1 cellular context compared by ENCODE assay signal in the genomic region with DNA sequence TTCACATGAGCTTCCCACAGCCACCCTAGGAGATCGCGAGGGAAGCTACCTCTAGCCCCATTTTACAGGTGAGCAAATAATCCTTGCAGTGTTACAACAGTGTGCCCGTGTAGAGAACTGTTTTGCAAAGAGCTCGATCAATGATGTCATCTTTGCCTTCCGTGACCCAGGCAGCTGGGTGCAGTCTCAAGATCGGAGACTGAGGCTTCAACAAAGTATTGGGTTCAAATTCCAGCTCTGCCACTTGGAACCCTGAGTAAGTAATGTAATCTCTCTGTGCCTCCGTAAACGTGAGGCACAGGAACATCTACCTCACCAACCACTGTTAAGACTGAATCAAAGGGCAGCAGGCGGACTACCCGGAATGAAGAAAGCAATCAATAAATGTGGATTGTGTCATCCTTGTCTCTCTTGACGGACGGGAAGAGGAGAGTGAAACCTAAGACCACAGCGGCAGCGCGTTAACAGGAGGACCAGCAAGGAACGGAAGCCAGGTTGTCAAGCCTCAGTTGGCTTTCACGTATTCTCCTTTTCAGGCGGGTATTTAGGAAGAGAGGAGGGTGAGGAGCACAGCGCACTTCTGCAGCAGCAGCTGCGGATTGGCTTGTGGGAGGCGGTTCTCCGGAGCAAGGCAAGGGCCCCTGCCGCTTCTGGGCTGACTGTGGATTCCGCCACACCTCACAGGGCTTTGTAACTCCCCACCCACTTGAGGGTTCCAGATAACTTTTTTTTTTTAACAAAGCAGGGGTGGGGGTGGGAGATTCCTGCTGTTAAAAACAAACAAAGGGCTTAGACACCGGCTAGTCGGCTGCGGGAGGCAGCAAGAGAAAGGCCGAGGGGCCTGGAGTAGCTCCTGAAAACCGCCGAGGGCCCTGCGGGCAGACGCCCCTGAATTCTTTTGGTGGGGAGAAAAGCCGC.
TF ChIP-seq lines count a peak whose summit lies in the region.

No MANE protein-coding gene starts in this region.

TF ChIP-seq in K562, 482 proteins besides CTCF, POLR2A, EP300 and RAD21 (continued from another document and continues in another):
- TF ChIP-seq ARID3B (CRISPR knock-in tag; IDR thresholded peaks at IDR 0.05; ENCODE audit: borderline replicate concordance) (no peak), TEAD4 (IDR thresholded peaks at IDR 0.05; ENCODE audit: low read length) (no peak), TEAD4 (CRISPR knock-in tag; IDR thresholded peaks at IDR 0.05; ENCODE audit: borderline replicate concordance) (no peak), BCOR (IDR thresholded peaks at IDR 0.05) (peak; percentile 23; the same call in 1 of the 2 replicates), EHMT2 (IDR thresholded peaks at IDR 0.05) (no peak; the same call in 1 of the 2 replicates), ZNF707 (CRISPR knock-in tag; conservative IDR thresholded peaks at IDR 0.05) (no peak), ZNF133 (CRISPR knock-in tag; IDR thresholded peaks at IDR 0.05) (no peak), MTF1 (CRISPR knock-in tag; IDR thresholded peaks at IDR 0.05; ENCODE audit: borderline replicate concordance) (no peak), ARNT (IDR thresholded peaks at IDR 0.05) (no peak), RAD51 (IDR thresholded peaks at IDR 0.05; ENCODE audit: borderline replicate concordance, low read depth) (no peak), CGGBP1 (CRISPR knock-in tag; IDR thresholded peaks at IDR 0.05) (0 out of 2 replicates have a peak, but pooled peaks have one; percentile 26), NFRKB (IDR thresholded peaks at IDR 0.05; ENCODE audit: low read depth) (0 out of 2 replicates have a peak, but pooled peaks have one; percentile 24), CXXC5 (CRISPR knock-in tag; IDR thresholded peaks at IDR 0.05) (peak; percentile 59), ZNF780A (CRISPR knock-in tag; IDR thresholded peaks at IDR 0.05) (no peak), ELF1 (tag; IDR thresholded peaks at IDR 0.05) (no peak), GTF3C2 (IDR thresholded peaks at IDR 0.05; ENCODE audit: borderline replicate concordance, extremely low read depth, insufficient read length) (no peak), PYGO2 (tag; IDR thresholded peaks at IDR 0.05) (no peak), CBX1 (IDR thresholded peaks at IDR 0.05; ENCODE audit: low read depth) (peak; percentile 45; the same call in 1 of the 2 replicates), HMG20A (CRISPR knock-in tag; conservative IDR thresholded peaks at IDR 0.05) (no peak), ZNF384 (IDR thresholded peaks at IDR 0.05; ENCODE audit: low read depth, low read length) (peak; percentile 99), ZNF778 (CRISPR knock-in tag; IDR thresholded peaks at IDR 0.05) (no peak), PATZ1 (CRISPR knock-in tag; IDR thresholded peaks at IDR 0.05; ENCODE audit: borderline replicate concordance) (0 out of 2 replicates have a peak, but pooled peaks have one; percentile 30), NEUROD1 (IDR thresholded peaks at IDR 0.05; ENCODE audit: borderline replicate concordance, low read depth, low read length, partially characterized antibody) (no peak), HEY1 (CRISPR knock-in tag; IDR thresholded peaks at IDR 0.05; ENCODE audit: borderline replicate concordance) (no peak), KDM2B (CRISPR knock-in tag; IDR thresholded peaks at IDR 0.05) (no peak)
- TF ChIP-seq, protein P1, sequence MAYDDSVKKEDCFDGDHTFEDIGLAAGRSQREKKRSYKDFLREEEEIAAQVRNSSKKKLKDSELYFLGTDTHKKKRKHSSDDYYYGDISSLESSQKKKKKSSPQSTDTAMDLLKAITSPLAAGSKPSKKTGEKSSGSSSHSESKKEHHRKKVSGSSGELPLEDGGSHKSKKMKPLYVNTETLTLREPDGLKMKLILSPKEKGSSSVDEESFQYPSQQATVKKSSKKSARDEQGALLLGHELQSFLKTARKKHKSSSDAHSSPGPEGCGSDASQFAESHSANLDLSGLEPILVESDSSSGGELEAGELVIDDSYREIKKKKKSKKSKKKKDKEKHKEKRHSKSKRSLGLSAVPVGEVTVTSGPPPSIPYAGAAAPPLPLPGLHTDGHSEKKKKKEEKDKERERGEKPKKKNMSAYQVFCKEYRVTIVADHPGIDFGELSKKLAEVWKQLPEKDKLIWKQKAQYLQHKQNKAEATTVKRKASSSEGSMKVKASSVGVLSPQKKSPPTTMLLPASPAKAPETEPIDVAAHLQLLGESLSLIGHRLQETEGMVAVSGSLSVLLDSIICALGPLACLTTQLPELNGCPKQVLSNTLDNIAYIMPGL (CRISPR knock-in tag; IDR thresholded peaks at IDR 0.05) = no peak
- TF ChIP-seq, protein P2, sequence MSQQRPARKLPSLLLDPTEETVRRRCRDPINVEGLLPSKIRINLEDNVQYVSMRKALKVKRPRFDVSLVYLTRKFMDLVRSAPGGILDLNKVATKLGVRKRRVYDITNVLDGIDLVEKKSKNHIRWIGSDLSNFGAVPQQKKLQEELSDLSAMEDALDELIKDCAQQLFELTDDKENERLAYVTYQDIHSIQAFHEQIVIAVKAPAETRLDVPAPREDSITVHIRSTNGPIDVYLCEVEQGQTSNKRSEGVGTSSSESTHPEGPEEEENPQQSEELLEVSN (IDR thresholded peaks at IDR 0.05; ENCODE audit: borderline replicate concordance in 1 of 2, extremely low read depth in 1 of 2, insufficient read depth in 1 of 2, insufficient read length in 1 of 2, low read depth in 1 of 2, low read length in 1 of 2, poor library complexity in 1 of 2, severe bottlenecking in 1 of 2) = peak in 1 of 2 experiments; percentile 61
- TF ChIP-seq, protein P3, sequence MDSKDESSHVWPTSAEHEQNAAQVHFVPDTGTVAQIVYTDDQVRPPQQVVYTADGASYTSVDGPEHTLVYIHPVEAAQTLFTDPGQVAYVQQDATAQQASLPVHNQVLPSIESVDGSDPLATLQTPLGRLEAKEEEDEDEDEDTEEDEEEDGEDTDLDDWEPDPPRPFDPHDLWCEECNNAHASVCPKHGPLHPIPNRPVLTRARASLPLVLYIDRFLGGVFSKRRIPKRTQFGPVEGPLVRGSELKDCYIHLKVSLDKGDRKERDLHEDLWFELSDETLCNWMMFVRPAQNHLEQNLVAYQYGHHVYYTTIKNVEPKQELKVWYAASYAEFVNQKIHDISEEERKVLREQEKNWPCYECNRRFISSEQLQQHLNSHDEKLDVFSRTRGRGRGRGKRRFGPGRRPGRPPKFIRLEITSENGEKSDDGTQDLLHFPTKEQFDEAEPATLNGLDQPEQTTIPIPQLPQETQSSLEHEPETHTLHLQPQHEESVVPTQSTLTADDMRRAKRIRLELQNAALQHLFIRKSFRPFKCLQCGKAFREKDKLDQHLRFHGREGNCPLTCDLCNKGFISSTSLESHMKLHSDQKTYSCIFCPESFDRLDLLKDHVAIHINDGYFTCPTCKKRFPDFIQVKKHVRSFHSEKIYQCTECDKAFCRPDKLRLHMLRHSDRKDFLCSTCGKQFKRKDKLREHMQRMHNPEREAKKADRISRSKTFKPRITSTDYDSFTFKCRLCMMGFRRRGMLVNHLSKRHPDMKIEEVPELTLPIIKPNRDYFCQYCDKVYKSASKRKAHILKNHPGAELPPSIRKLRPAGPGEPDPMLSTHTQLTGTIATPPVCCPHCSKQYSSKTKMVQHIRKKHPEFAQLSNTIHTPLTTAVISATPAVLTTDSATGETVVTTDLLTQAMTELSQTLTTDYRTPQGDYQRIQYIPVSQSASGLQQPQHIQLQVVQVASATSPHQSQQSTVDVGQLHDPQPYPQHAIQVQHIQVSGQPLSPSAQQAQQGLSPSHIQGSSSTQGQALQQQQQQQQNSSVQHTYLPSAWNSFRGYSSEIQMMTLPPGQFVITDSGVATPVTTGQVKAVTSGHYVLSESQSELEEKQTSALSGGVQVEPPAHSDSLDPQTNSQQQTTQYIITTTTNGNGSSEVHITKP (IDR thresholded peaks at IDR 0.05; ENCODE audit: partially characterized antibody) = no peak
- TF ChIP-seq, protein P4, sequence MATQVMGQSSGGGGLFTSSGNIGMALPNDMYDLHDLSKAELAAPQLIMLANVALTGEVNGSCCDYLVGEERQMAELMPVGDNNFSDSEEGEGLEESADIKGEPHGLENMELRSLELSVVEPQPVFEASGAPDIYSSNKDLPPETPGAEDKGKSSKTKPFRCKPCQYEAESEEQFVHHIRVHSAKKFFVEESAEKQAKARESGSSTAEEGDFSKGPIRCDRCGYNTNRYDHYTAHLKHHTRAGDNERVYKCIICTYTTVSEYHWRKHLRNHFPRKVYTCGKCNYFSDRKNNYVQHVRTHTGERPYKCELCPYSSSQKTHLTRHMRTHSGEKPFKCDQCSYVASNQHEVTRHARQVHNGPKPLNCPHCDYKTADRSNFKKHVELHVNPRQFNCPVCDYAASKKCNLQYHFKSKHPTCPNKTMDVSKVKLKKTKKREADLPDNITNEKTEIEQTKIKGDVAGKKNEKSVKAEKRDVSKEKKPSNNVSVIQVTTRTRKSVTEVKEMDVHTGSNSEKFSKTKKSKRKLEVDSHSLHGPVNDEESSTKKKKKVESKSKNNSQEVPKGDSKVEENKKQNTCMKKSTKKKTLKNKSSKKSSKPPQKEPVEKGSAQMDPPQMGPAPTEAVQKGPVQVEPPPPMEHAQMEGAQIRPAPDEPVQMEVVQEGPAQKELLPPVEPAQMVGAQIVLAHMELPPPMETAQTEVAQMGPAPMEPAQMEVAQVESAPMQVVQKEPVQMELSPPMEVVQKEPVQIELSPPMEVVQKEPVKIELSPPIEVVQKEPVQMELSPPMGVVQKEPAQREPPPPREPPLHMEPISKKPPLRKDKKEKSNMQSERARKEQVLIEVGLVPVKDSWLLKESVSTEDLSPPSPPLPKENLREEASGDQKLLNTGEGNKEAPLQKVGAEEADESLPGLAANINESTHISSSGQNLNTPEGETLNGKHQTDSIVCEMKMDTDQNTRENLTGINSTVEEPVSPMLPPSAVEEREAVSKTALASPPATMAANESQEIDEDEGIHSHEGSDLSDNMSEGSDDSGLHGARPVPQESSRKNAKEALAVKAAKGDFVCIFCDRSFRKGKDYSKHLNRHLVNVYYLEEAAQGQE (CRISPR knock-in tag; IDR thresholded peaks at IDR 0.05; ENCODE audit: low read depth) = no peak
- TF ChIP-seq, protein P5, sequence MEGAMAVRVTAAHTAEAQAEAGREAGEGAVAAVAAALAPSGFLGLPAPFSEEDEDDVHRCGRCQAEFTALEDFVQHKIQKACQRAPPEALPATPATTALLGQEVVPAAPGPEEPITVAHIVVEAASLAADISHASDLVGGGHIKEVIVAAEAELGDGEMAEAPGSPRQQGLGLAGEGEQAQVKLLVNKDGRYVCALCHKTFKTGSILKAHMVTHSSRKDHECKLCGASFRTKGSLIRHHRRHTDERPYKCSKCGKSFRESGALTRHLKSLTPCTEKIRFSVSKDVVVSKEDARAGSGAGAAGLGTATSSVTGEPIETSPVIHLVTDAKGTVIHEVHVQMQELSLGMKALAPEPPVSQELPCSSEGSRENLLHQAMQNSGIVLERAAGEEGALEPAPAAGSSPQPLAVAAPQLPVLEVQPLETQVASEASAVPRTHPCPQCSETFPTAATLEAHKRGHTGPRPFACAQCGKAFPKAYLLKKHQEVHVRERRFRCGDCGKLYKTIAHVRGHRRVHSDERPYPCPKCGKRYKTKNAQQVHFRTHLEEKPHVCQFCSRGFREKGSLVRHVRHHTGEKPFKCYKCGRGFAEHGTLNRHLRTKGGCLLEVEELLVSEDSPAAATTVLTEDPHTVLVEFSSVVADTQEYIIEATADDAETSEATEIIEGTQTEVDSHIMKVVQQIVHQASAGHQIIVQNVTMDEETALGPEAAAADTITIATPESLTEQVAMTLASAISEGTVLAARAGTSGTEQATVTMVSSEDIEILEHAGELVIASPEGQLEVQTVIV (CRISPR knock-in tag; IDR thresholded peaks at IDR 0.05; ENCODE audit: borderline replicate concordance) = no peak
